In the genomic region with DNA sequence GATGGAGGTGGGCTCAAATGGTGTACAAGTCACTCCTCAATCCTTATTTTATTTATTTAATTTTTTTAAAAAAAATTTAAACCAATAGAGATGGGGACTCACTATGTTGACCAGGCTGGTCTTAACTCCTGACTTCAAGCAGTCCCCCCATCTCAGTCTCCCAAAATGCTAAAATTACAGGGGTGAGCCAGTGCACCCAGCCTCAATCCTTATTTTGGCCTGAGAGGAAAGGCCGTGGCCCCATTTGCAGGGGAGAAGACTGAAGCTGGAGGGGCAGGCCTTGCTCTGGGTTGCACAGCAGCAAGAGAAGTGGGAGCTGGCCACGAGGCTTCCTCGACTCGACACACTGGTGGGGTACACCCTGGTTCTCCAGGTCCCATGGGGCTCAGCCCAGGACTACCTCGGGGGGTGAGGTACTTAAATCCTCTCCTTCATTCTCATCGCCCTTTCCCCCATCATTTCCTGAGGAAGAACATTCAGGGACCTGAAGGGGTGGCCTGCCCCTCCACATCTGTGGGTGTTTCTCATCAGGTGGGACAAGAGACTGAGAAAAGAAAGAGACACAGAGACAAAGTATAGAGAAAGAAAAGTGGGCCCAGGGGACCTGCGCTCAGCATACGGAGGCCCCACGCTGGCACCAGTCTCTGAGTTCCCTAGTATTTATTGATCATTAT, we compare ENCODE assay signal across 16 cellular contexts. TPM values are rescaled to one million over a fixed set of nuclear protein-coding genes. Genes with fewer than 3 reads are reported as not detected.
"Had no signal": no experiment of that assay in that cellular context is flagged by ENCODE, and none has a peak within 500 bp of the region (broad histone marks: within the 10 kb centered on the region; RNA-seq: fewer than 3 reads in every experiment).

No MANE protein-coding gene starts in this region.

RNA-seq across cellular contexts. Expression of a gene that starts 4.6 kb away (rescaled TPM):
- total RNA-seq: naive thymus-derived CD8-positive, alpha-beta T cell; natural killer cell treated with Interleukin-12 subunit alpha and Interleukin-12 subunit beta and Interleukin-15 and Interleukin-18, amount 100 ng/mL, for 72 hours; occipital lobe; osteoblast; pancreas; posterior vena cava; pulmonary artery endothelial cell; right atrium auricular region; sciatic nerve; smooth muscle cell; spleen; suprapubic skin; transverse colon; ureter; vagina had no signal
- polyA plus RNA-seq: naive thymus-derived CD8-positive, alpha-beta T cell; neural cell; pancreas; smooth muscle cell; spleen had no signal
